ENCODE assay signal across 13 cellular contexts in genomic region chr14:101495827-101496778, GRCh38.
DNase-seq lines count a peak whose midpoint lies in the region; ATAC-seq and TF ChIP-seq lines count a peak whose summit lies in the region.
"Had no signal": no experiment of that assay in that cellular context is flagged by ENCODE, and none has a peak within 500 bp of the region (broad histone marks: within the 10 kb centered on the region; RNA-seq: fewer than 3 reads in every experiment).

No MANE protein-coding gene starts in this region.

- H3K36me3 Mint-ChIP-seq in natural killer cell treated with Interleukin-12 subunit alpha and Interleukin-12 subunit beta and Interleukin-15 and Interleukin-18, amount 100 ng/mL, for 72 hours = no peaks in the 10 kb centered on the region
- no peaks in the 10 kb centered on the region for H3K36me3 Mint-ChIP-seq in natural killer cell

- peak in 1 of 2 donors; percentile 28 for ATAC-seq in natural killer cell treated with Interleukin-12 subunit alpha and Interleukin-12 subunit beta and Interleukin-15 and Interleukin-18, amount 100 ng/mL, for 72 hours
- ATAC-seq in natural killer cell (no peak), HG03095 (IDR thresholded peaks at IDR 0.05; ENCODE audit: unreplicated experiment) (no peak), GM21619 (IDR thresholded peaks at IDR 0.05; ENCODE audit: unreplicated experiment) (no peak), GM19395 (IDR thresholded peaks at IDR 0.05; ENCODE audit: unreplicated experiment) (no peak)

- H3K9me3 ChIP-seq in iPS DF 6.9 (ENCODE audit: control insufficient read depth, insufficient read depth, low read length) (no peaks in the 10 kb centered on the region), ovary (no peaks in the 10 kb centered on the region)

- intact Hi-C loops in natural killer cell (cut with micrococcal nuclease) (no loop called here), ovary (cut with DNase I) (no loop called here)

- no peaks in the 10 kb centered on the region for H3K4me1 Mint-ChIP-seq in natural killer cell treated with Interleukin-12 subunit alpha and Interleukin-12 subunit beta and Interleukin-15 and Interleukin-18, amount 100 ng/mL, for 72 hours (ENCODE audit: low read depth in 2 of 2)
- no peaks in the 10 kb centered on the region for H3K4me1 Mint-ChIP-seq in natural killer cell

- TF ChIP-seq POLR2A in ovary (IDR thresholded peaks at IDR 0.05) = no peak

- no peak for TF ChIP-seq CTCF in natural killer cell (IDR thresholded peaks at IDR 0.05)
- no peak for TF ChIP-seq CTCF in ovary (IDR thresholded peaks at IDR 0.05)

- TF ChIP-seq EP300 in ovary (IDR thresholded peaks at IDR 0.05) = no peak

- H3K27ac ChIP-seq in iPS DF 6.9 (ENCODE audit: low read length) = no peak overlapping the region
- peak overlapping the region in 1 of 2 donors; percentile 67 for H3K27ac ChIP-seq in ovary
- H3K27ac ChIP-seq: brain microvascular endothelial cell had no signal

- H3K27ac Mint-ChIP-seq in natural killer cell treated with Interleukin-12 subunit alpha and Interleukin-12 subunit beta and Interleukin-15 and Interleukin-18, amount 100 ng/mL, for 72 hours = no peak overlapping the region
- H3K27ac Mint-ChIP-seq in natural killer cell = no peak overlapping the region

- no peaks in the 10 kb centered on the region for H3K9me3 Mint-ChIP-seq in natural killer cell treated with Interleukin-12 subunit alpha and Interleukin-12 subunit beta and Interleukin-15 and Interleukin-18, amount 100 ng/mL, for 72 hours
- H3K9me3 Mint-ChIP-seq in natural killer cell = no peaks in the 10 kb centered on the region

- H3K4me3 ChIP-seq in iPS DF 6.9 (ENCODE audit: low read length) (no peak overlapping the region), ovary (no peak overlapping the region)

- no peaks in the 10 kb centered on the region for H3K27me3 ChIP-seq in iPS DF 6.9 (ENCODE audit: control insufficient read depth, insufficient read depth, low read length)
- no peaks in the 10 kb centered on the region for H3K27me3 ChIP-seq in ovary
- H3K27me3 ChIP-seq: brain microvascular endothelial cell had no signal

- H3K36me3 ChIP-seq in iPS DF 6.9 (ENCODE audit: control insufficient read depth, insufficient read depth, low read length) (no peaks in the 10 kb centered on the region), ovary (no peaks in the 10 kb centered on the region)
- H3K36me3 ChIP-seq: brain microvascular endothelial cell had no signal

- H3K27me3 Mint-ChIP-seq in natural killer cell treated with Interleukin-12 subunit alpha and Interleukin-12 subunit beta and Interleukin-15 and Interleukin-18, amount 100 ng/mL, for 72 hours = peaks cover 16 to 30% of the 10 kb centered on the region in 2 donors
- peaks cover 21 to 22% of the 10 kb centered on the region in 2 donors for H3K27me3 Mint-ChIP-seq in natural killer cell (ENCODE audit: low read depth in 2 of 2)

- DNase-seq in natural killer cell treated with Interleukin-12 subunit alpha and Interleukin-12 subunit beta and Interleukin-15 and Interleukin-18, amount 100 ng/mL, for 72 hours (ENCODE audit: low spot score) = peak; percentile 54
- DNase-seq in natural killer cell (no peak), iPS DF 6.9 (ENCODE audit: low read depth, low spot score) (peak; percentile 33), ovary (peak; percentile 23 to 74 (median 34)), NCI-H345 treated with DMSO at 0.1 percent for 48 hours (lab: John Stamatoyannopoulos, UW; ENCODE audit: unreplicated experiment) (no peak)
- DNase-seq: brain microvascular endothelial cell; effector CD8-positive, alpha-beta T cell; GDM1; Kasumi-1; NCI-H1436 treated with DMSO at 0.1 percent for 48 hours had no signal

- no CpG with 5 or more reads among the region's 30 CpGs for WGBS in iPS DF 6.9 (ENCODE audit: insufficient coverage, insufficient read length)
- 61 to 62% (median 62%) methylated on average over 30 of the region's 30 CpGs for WGBS in ovary, 3 donors

- peaks cover 2% of the 10 kb centered on the region for H3K4me1 ChIP-seq in iPS DF 6.9 (ENCODE audit: control insufficient read depth, insufficient read depth, low read length)
- peaks cover 31% of the 10 kb centered on the region for H3K4me1 ChIP-seq in ovary (ENCODE audit: insufficient read depth)

- no peak overlapping the region for H3K4me3 Mint-ChIP-seq in natural killer cell treated with Interleukin-12 subunit alpha and Interleukin-12 subunit beta and Interleukin-15 and Interleukin-18, amount 100 ng/mL, for 72 hours
- no peak overlapping the region for H3K4me3 Mint-ChIP-seq in natural killer cell

Comparison
In these comparisons a context has a peak if more than half of its experiments do, and no peak if none do; other contexts are left out.
1. DNase-seq: peak in natural killer cell treated with Interleukin-12 subunit alpha and Interleukin-12 subunit beta and Interleukin-15 and Interleukin-18, amount 100 ng/mL, for 72 hours (single experiment), iPS DF 6.9 (single experiment) and ovary (5 of 5); none in natural killer cell (single experiment) and NCI-H345 treated with DMSO at 0.1 percent for 48 hours (single experiment).